ENCODE assay signal across 25 cellular contexts in genomic region chr16:73730496-73731090, GRCh38.
"Had no signal": no experiment of that assay in that cellular context is flagged by ENCODE, and none has a peak within 500 bp of the region (broad histone marks: within the 10 kb centered on the region; RNA-seq: fewer than 3 reads in every experiment).

No MANE protein-coding gene starts in this region.

- H3K4me3 ChIP-seq: hepatocyte, left ventricle myocardium inferior, lower lobe of right lung, ovary, right atrium auricular region, sigmoid colon, skin epidermis, tibial nerve had no signal

- H3K4me3 Mint-ChIP-seq: effector memory CD8-positive, alpha-beta T cell; memory B cell; mesothelial cell of epicardium; natural killer cell; neural crest cell; stimulated activated naive B cell treated with anti-CD40 and anti-IgM and Interleukin-4, amounts not matched to agents 10 μg/mL and 1 μg/mL and 100 μg/mL, for 72 hours; stimulated activated naive CD8-positive, alpha-beta T cell treated with anti-CD3 and anti-CD28 coated beads, Interleukin-15, amount 100 ng/mL, for 72 hours had no signal

- H3K9me3 ChIP-seq: lower lobe of right lung, ovary, sigmoid colon, testis had no signal

- H3K4me1 ChIP-seq: left ventricle myocardium inferior, lower lobe of right lung, right atrium auricular region, sigmoid colon, testis, tibial nerve had no signal

- ATAC-seq: effector memory CD8-positive, alpha-beta T cell; left cardiac atrium; lower lobe of right lung; natural killer cell; stimulated activated naive B cell treated with anti-CD40 and anti-IgM and Interleukin-4, amounts not matched to agents 10 μg/mL and 1 μg/mL and 100 μg/mL, for 72 hours; stimulated activated naive CD8-positive, alpha-beta T cell treated with anti-CD3 and anti-CD28 coated beads, Interleukin-15, amount 100 ng/mL, for 72 hours had no signal

- FAIRE-seq: kidney had no signal

- DNase-seq: cortex of kidney; effector memory CD8-positive, alpha-beta T cell; foreskin melanocyte; head of caudate nucleus; kidney; left cardiac atrium; left ventricle myocardium inferior; lower lobe of right lung; natural killer cell; nucleus accumbens; ovary; sigmoid colon; stimulated activated CD4-positive, alpha-beta T cell treated with anti-CD3 and anti-CD28 coated beads, Interleukin-2, amount 100 ng/mL, for 24 hours; stimulated activated CD4-positive, alpha-beta T cell treated with anti-CD3 and anti-CD28 coated beads, Interleukin-4, amount 100 ng/mL, for 4 hours; stimulated activated naive B cell treated with anti-CD40 and anti-IgM and Interleukin-4, amounts not matched to agents 10 μg/mL and 1 μg/mL and 100 μg/mL, for 72 hours; stimulated activated naive CD8-positive, alpha-beta T cell treated with anti-CD3 and anti-CD28 coated beads, Interleukin-15, amount 100 ng/mL, for 72 hours; testis had no signal

- H3K4me2 ChIP-seq: hepatocyte had no signal

- H3K27me3 ChIP-seq: hepatocyte, ovary, right atrium auricular region, sigmoid colon, testis, tibial nerve had no signal

- H3K27ac ChIP-seq: epithelial cell of prostate, hepatocyte, left ventricle myocardium inferior, lower lobe of right lung, ovary, right atrium auricular region, sigmoid colon, skin epidermis, testis, tibial nerve had no signal

- H3K27me3 Mint-ChIP-seq: effector memory CD8-positive, alpha-beta T cell; memory B cell; stimulated activated naive B cell treated with anti-CD40 and anti-IgM and Interleukin-4, amounts not matched to agents 10 μg/mL and 1 μg/mL and 100 μg/mL, for 72 hours; stimulated activated naive CD8-positive, alpha-beta T cell treated with anti-CD3 and anti-CD28 coated beads, Interleukin-15, amount 100 ng/mL, for 72 hours had no signal

- H3K4me1 Mint-ChIP-seq: memory B cell; mesothelial cell of epicardium; natural killer cell; neural crest cell; stimulated activated naive B cell treated with anti-CD40 and anti-IgM and Interleukin-4, amounts not matched to agents 10 μg/mL and 1 μg/mL and 100 μg/mL, for 72 hours had no signal

- H3K36me3 ChIP-seq: left ventricle myocardium inferior, lower lobe of right lung, ovary, right atrium auricular region, sigmoid colon, tibial nerve had no signal

- H2AFZ ChIP-seq: hepatocyte had no signal

- H3K9me3 Mint-ChIP-seq: natural killer cell had no signal

- H3K27ac Mint-ChIP-seq: effector memory CD8-positive, alpha-beta T cell; memory B cell; mesothelial cell of epicardium; natural killer cell; stimulated activated naive B cell treated with anti-CD40 and anti-IgM and Interleukin-4, amounts not matched to agents 10 μg/mL and 1 μg/mL and 100 μg/mL, for 72 hours; stimulated activated naive CD8-positive, alpha-beta T cell treated with anti-CD3 and anti-CD28 coated beads, Interleukin-15, amount 100 ng/mL, for 72 hours had no signal

- H3K36me3 Mint-ChIP-seq: memory B cell; mesothelial cell of epicardium; natural killer cell; stimulated activated naive B cell treated with anti-CD40 and anti-IgM and Interleukin-4, amounts not matched to agents 10 μg/mL and 1 μg/mL and 100 μg/mL, for 72 hours had no signal
